9 cellular contexts compared by ENCODE assay signal in the genomic region with DNA sequence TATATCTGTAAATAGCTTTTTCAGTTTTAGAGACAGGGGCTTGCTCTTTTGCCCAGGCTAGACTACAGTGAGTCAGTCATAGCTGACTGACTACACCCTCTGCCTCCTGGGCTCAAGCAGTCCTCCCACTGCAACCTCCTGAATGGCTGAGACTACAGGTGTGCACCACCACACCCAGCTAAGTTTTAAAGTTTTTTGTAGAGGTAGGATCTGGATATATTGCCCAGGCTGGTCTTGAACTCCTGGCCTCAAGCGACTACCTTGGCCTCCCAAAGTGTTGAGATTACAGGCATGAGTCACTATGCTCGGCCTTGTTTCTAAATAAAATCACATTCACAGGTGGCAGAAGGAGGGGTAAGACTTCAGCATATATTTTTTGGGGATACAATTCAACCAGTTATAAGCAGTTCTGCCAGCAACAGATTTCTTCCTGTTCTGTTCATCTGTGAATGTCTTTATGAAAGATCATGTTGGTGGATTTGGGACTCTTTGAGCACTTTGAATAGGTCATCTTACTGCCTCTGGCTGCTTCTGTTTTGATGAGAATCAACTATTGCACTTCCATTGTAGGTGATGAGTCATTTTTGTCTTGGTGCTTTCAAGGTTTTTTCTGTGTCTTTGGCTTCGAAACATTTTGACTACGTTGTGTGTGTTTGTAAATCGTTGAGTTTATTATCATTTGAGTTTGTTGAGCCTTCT. TPM values are rescaled to one million over a fixed set of nuclear protein-coding genes. Genes with fewer than 3 reads are reported as not detected.
A peak's percentile ranks its signal among the peaks of the same experiment; 100 is the strongest.
DNase-seq lines count a peak whose midpoint lies in the region; ATAC-seq and TF ChIP-seq lines count a peak whose summit lies in the region.
"Had no signal": no experiment of that assay in that cellular context is flagged by ENCODE, and none has a peak within 500 bp of the region (broad histone marks: within the 10 kb centered on the region; RNA-seq: fewer than 3 reads in every experiment).

No MANE protein-coding gene starts in this region.

- peaks cover 16% of the 10 kb centered on the region for H3K36me3 Mint-ChIP-seq in activated CD4-positive, alpha-beta T cell treated with anti-CD3 and anti-CD28 coated beads for 36 hours (ENCODE audit: low read depth)
- peaks cover 15% of the 10 kb centered on the region for H3K36me3 Mint-ChIP-seq in HFFc6 (ENCODE audit: low read depth)

- no peak overlapping the region for H3K9ac ChIP-seq in mesenchymal stem cell (ENCODE audit: low read length)

- H3K36me3 ChIP-seq in mesenchymal stem cell (ENCODE audit: control insufficient read depth in 1 of 2, insufficient read depth in 2 of 2, low read depth in 1 of 2, low read length in 2 of 2) (peaks cover 7 to 9% of the 10 kb centered on the region in 2 experiments), Peyer's patch (no peaks in the 10 kb centered on the region)

- peaks cover 79% of the 10 kb centered on the region for H3K4me1 Mint-ChIP-seq in activated CD4-positive, alpha-beta T cell treated with anti-CD3 and anti-CD28 coated beads for 36 hours
- peaks cover 50% of the 10 kb centered on the region for H3K4me1 Mint-ChIP-seq in HFFc6 (ENCODE audit: low read depth)

- H3K4me1 ChIP-seq in mesenchymal stem cell (ENCODE audit: control insufficient read depth, insufficient read depth, low read depth, low read length) (peaks cover 10% of the 10 kb centered on the region), Peyer's patch (peaks cover 0 to 4% (median 0%) of the 10 kb centered on the region in 4 donors)

- no peak overlapping the region for H2BK15ac ChIP-seq in mesenchymal stem cell (ENCODE audit: low read depth, poor library complexity, severe bottlenecking)

- H3K27me3 ChIP-seq in mesenchymal stem cell (ENCODE audit: control insufficient read depth in 1 of 2, insufficient read depth in 1 of 2, low read length in 2 of 2) (no peaks in the 10 kb centered on the region), Peyer's patch (no peaks in the 10 kb centered on the region)

- TF ChIP-seq CTCF in HFFc6 (IDR thresholded peaks at IDR 0.05) (no peak), Peyer's patch (IDR thresholded peaks at IDR 0.05) (no peak)

- 78% methylated on average over 4 of the region's 5 CpGs for WGBS in mesenchymal stem cell

- no peak overlapping the region for H3K4ac ChIP-seq in mesenchymal stem cell (ENCODE audit: low read depth in 1 of 2, low read length in 2 of 2)

- no peak overlapping the region for H3K14ac ChIP-seq in mesenchymal stem cell (ENCODE audit: low read length in 2 of 2)

- no peak for TF ChIP-seq POLR2A in Peyer's patch (IDR thresholded peaks at IDR 0.05)

- CTCF ChIA-PET in activated CD4-positive, alpha-beta T cell treated with anti-CD3 and anti-CD28 coated beads for 36 hours (lab: Charles Lee) = interaction anchor here (0.6 to 0.8 kb wide), 2 partner anchors 9 to 569 kb away, joined by 3 read pairs; no protein-coding TSS in a partner anchor

- peak; percentile 88 for ATAC-seq in activated CD4-positive, alpha-beta T cell treated with anti-CD3 and anti-CD28 coated beads for 36 hours
- ATAC-seq in HG03575 (IDR thresholded peaks at IDR 0.05; ENCODE audit: extremely low read depth, insufficient number of reproducible peaks, low FRiP score, unreplicated experiment) = peak; percentile 54

- H3K27ac Mint-ChIP-seq in activated CD4-positive, alpha-beta T cell treated with anti-CD3 and anti-CD28 coated beads for 36 hours = peak overlapping the region; percentile 77
- peak overlapping the region; percentile 3; the same call in 1 of the 2 replicates for H3K27ac Mint-ChIP-seq in HFFc6

- H3K18ac ChIP-seq in mesenchymal stem cell (ENCODE audit: low read depth in 1 of 2, low read length in 2 of 2) = no peak overlapping the region

- H2AK5ac ChIP-seq in mesenchymal stem cell (ENCODE audit: low read length, severe bottlenecking) = no peak overlapping the region

- no peak overlapping the region for H2BK120ac ChIP-seq in mesenchymal stem cell (ENCODE audit: low read depth, low read length)

- H3K9me3 ChIP-seq in mesenchymal stem cell (ENCODE audit: control insufficient read depth, low read length) = no peaks in the 10 kb centered on the region
- no peaks in the 10 kb centered on the region for H3K9me3 ChIP-seq in Peyer's patch

- DNase-seq in activated CD4-positive, alpha-beta T cell treated with anti-CD3 and anti-CD28 coated beads for 36 hours = peak; percentile 19
- no peak for DNase-seq in activated CD4-positive, alpha-beta T cell treated with anti-CD3 and anti-CD28 coated beads, Interleukin-2, amount 50 U/mL, for 4 hours
- DNase-seq in HFFc6 = no peak
- peak; percentile 67 for DNase-seq in mesenchymal stem cell
- DNase-seq in Peyer's patch = no peak
- DNase-seq in NCI-H510A treated with DMSO at 0.1 percent for 48 hours (lab: John Stamatoyannopoulos, UW) = no peak
- DNase-seq in GM03348 (ENCODE audit: low spot score) = no peak
- DNase-seq: NCI-H2227 treated with DMSO at 0.1 percent for 48 hours had no signal

- H3K4me3 Mint-ChIP-seq in activated CD4-positive, alpha-beta T cell treated with anti-CD3 and anti-CD28 coated beads for 36 hours = peak overlapping the region; percentile 28
- no peak overlapping the region for H3K4me3 Mint-ChIP-seq in HFFc6

- no peak overlapping the region for H2BK12ac ChIP-seq in mesenchymal stem cell (ENCODE audit: low read length in 2 of 2)

- intact Hi-C loops in activated CD4-positive, alpha-beta T cell treated with anti-CD3 and anti-CD28 coated beads for 36 hours (cut with DNase I, micrococcal nuclease) = loop anchor here (1.0 to 2.0 kb wide), 2 partner anchors 15 to 16 kb away; partner anchors contain the start of gene RBM33 (in 2 of the 2)

- H3K4me2 ChIP-seq in mesenchymal stem cell (ENCODE audit: low read length, poor library complexity, severe bottlenecking) = no peak overlapping the region

- H3K4me3 ChIP-seq in mesenchymal stem cell (ENCODE audit: insufficient read depth in 1 of 2, low read depth in 1 of 2, low read length in 2 of 2) (no peak overlapping the region), Peyer's patch (no peak overlapping the region)

- H4K8ac ChIP-seq in mesenchymal stem cell (ENCODE audit: low read length) = no peak overlapping the region

- H2BK5ac ChIP-seq in mesenchymal stem cell (ENCODE audit: low read depth, low read length, poor library complexity, severe bottlenecking) = no peak overlapping the region

- no peaks in the 10 kb centered on the region for H3K9me3 Mint-ChIP-seq in activated CD4-positive, alpha-beta T cell treated with anti-CD3 and anti-CD28 coated beads for 36 hours (ENCODE audit: low read depth)
- no peaks in the 10 kb centered on the region; the same call in 1 of the 2 replicates for H3K9me3 Mint-ChIP-seq in HFFc6

- no peak overlapping the region for H4K91ac ChIP-seq in mesenchymal stem cell (ENCODE audit: low read length)

- POLR2A ChIA-PET in activated CD4-positive, alpha-beta T cell treated with anti-CD3 and anti-CD28 coated beads for 36 hours (lab: Charles Lee) = no interaction called here

- peak overlapping the region in 1 of 2 experiments; percentile 27 for H3K23ac ChIP-seq in mesenchymal stem cell (ENCODE audit: low read length in 2 of 2)

- H3K27ac ChIP-seq in mesenchymal stem cell (ENCODE audit: low read length, poor library complexity, severe bottlenecking) = no peak overlapping the region
- H3K27ac ChIP-seq in Peyer's patch = no peak overlapping the region

- no peaks in the 10 kb centered on the region for H3K27me3 Mint-ChIP-seq in activated CD4-positive, alpha-beta T cell treated with anti-CD3 and anti-CD28 coated beads for 36 hours
- H3K27me3 Mint-ChIP-seq in HFFc6 (ENCODE audit: insufficient read depth) = peaks cover 2% of the 10 kb centered on the region; the same call in 1 of the 2 replicates

- H3K79me1 ChIP-seq in mesenchymal stem cell (replicated peaks; ENCODE audit: low read length, poor library complexity, severe bottlenecking) = peaks cover 1% of the 10 kb centered on the region

- no peak overlapping the region for H2AFZ ChIP-seq in mesenchymal stem cell (ENCODE audit: low read depth, low read length)

RNA-seq across cellular contexts. Expression of gene RBM33, which starts 15.7 kb away (rescaled TPM):
- total RNA-seq in activated CD4-positive, alpha-beta T cell treated with anti-CD3 and anti-CD28 coated beads for 36 hours = 10 to 100 TPM; 67.6 to 81.1 TPM
- 10 to 100 TPM; 31.5 to 38.9 (median 34.5) TPM for total RNA-seq in HFFc6 (2021; fragmentation: NEBNext Ultra II Directional; extraction: Animal tissue kit (Norgen Biotek cat#: 25700))
- 22.3 TPM for polyA plus RNA-seq in mesenchymal stem cell (2013, experiment 1 of 2)
- polyA plus RNA-seq in mesenchymal stem cell (2013, experiment 2 of 2) = 20.3 TPM
- 100 to 1,000 TPM in 3 of 4 donors, 10 to 100 TPM in 1; 87.4 to 191 (median 123) TPM for total RNA-seq in Peyer's patch

Comparison
In these comparisons a context has a peak if more than half of its experiments do, and no peak if none do; other contexts are left out.
1. DNase-seq: peak in activated CD4-positive, alpha-beta T cell treated with anti-CD3 and anti-CD28 coated beads for 36 hours (single experiment) and mesenchymal stem cell (single experiment); none in activated CD4-positive, alpha-beta T cell treated with anti-CD3 and anti-CD28 coated beads, Interleukin-2, amount 50 U/mL, for 4 hours (0 of 2), HFFc6 (single experiment), Peyer's patch (0 of 3), NCI-H510A treated with DMSO at 0.1 percent for 48 hours (single experiment) and GM03348 (single experiment).